ENCODE assay signal across 16 cellular contexts in the genomic region with DNA sequence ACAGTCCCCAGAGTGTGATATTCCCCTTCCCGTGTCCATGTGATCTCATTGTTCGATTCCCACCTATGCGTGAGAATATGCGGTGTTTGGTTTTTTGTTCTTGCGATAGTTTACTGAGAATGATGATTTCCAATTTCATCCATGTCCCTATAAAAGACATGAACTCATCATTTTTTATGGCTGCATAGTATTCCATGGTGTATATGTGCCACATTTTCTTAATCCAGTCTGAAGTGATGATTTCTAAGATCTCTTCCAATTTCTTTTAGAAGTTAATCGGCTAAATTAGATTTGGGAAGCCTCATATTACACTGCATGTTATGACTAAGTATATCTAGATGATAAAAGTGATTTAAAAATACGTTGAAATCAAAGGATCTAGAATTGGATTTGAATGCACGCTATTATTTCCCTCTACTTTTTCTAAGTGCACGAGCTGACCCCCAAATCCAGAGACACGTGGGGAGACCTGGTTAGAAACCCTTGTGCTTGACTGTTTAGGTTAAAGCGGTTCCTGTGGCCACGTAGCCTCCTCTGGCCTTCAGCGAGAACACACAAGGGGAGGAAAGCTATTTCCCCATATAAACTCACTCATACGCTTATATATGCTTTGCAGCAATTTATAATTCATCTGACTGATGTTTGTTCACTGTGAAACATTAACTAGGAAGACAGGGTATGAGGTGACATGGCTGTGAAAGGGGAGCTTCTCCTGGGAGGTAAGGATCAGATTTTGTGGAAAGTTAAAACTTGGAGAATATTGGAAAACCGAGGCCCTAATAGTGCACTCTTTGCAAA.
DNase-seq lines count a peak whose midpoint lies in the region; ATAC-seq and TF ChIP-seq lines count a peak whose summit lies in the region.
"Had no signal": no experiment of that assay in that cellular context is flagged by ENCODE, and none has a peak within 500 bp of the region (broad histone marks: within the 10 kb centered on the region; RNA-seq: fewer than 3 reads in every experiment).

No MANE protein-coding gene starts in this region.

- H3K4me2 ChIP-seq in Loucy (ENCODE audit: low read depth, low read length, poor library complexity, severe bottlenecking) (no peak overlapping the region), neuronal stem cell (ENCODE audit: insufficient read depth, low read length, poor library complexity, severe bottlenecking) (no peak overlapping the region)

- no peak overlapping the region for H3K18ac ChIP-seq in neuronal stem cell (ENCODE audit: low read length)

- H3K4me1 ChIP-seq in Loucy (ENCODE audit: insufficient read depth, low read length, poor library complexity, severe bottlenecking): peaks cover 75% of the 10 kb centered on the region
- H3K4me1 ChIP-seq in neuronal stem cell (ENCODE audit: control insufficient read depth in 2 of 2, insufficient read depth in 1 of 2, low read depth in 1 of 2, low read length in 2 of 2): peaks cover 5 to 10% of the 10 kb centered on the region in 2 donors
- H3K4me1 ChIP-seq: HAP-1 had no signal

- H3K79me2 ChIP-seq in Loucy (ENCODE audit: insufficient read depth, low read length): no peaks in the 10 kb centered on the region; the same call in 1 of the 2 replicates

- TF ChIP-seq CTCF in Loucy (conservative IDR thresholded peaks at IDR 0.05; ENCODE audit: low read length) (no peak), type B pancreatic cell (conservative IDR thresholded peaks at IDR 0.05) (no peak)

- peaks cover 5% of the 10 kb centered on the region for H3K27me3 Mint-ChIP-seq in type B pancreatic cell
- H3K27me3 Mint-ChIP-seq: CD4-positive, alpha-beta T cell had no signal

- H3K27me3 ChIP-seq in Loucy (ENCODE audit: insufficient read depth, low read length, poor library complexity, severe bottlenecking) (no peaks in the 10 kb centered on the region), neuronal stem cell (ENCODE audit: control insufficient read depth in 3 of 3, insufficient read depth in 3 of 3, low read depth in 1 of 3, low read length in 3 of 3) (no peaks in the 10 kb centered on the region)

- ATAC-seq in left colon: peak; percentile 95
- ATAC-seq: GM12878 had no signal

- H4K8ac ChIP-seq in neuronal stem cell (ENCODE audit: low read depth, low read length): no peak overlapping the region

- H2BK120ac ChIP-seq in neuronal stem cell (ENCODE audit: low read depth, low read length): no peak overlapping the region

- intact Hi-C loops in left colon (cut with DNase I, micrococcal nuclease): no loop called here

- no peaks in the 10 kb centered on the region for H3K79me1 ChIP-seq in neuronal stem cell (ENCODE audit: low read depth, low read length)

- H3K36me3 Mint-ChIP-seq in type B pancreatic cell: peaks cover 30% of the 10 kb centered on the region

- H2AFZ ChIP-seq in Loucy (ENCODE audit: low read length) (no peak overlapping the region), neuronal stem cell (ENCODE audit: low read length) (no peak overlapping the region)

- no CpG with 5 or more reads among the region's 15 CpGs for WGBS in neuronal stem cell (ENCODE audit: extremely low coverage in 2 of 2, insufficient read length in 2 of 2, insufficient replicate concordance in 1 of 2), 2 donors

- peak overlapping the region; percentile 72 for H3K9ac ChIP-seq in Loucy (ENCODE audit: low read depth, low read length, poor library complexity, severe bottlenecking)
- no peak overlapping the region for H3K9ac ChIP-seq in neuronal stem cell (ENCODE audit: low read depth, low read length, poor library complexity)

- H2BK12ac ChIP-seq in neuronal stem cell (ENCODE audit: low read length): no peak overlapping the region

- H2BK15ac ChIP-seq in neuronal stem cell (ENCODE audit: low read length): no peak overlapping the region

- no peak overlapping the region for H3K4ac ChIP-seq in neuronal stem cell (ENCODE audit: low read length)

- H3K23ac ChIP-seq in neuronal stem cell (ENCODE audit: low read depth, low read length, poor library complexity): no peak overlapping the region

- H3F3A ChIP-seq in Loucy (ENCODE audit: low read depth): peaks cover 5% of the 10 kb centered on the region; the same call in 1 of the 2 replicates

- H3K14ac ChIP-seq in neuronal stem cell (ENCODE audit: low read length): no peak overlapping the region

- H3K9me3 ChIP-seq in Loucy (ENCODE audit: insufficient read depth, low read depth, low read length) (no peaks in the 10 kb centered on the region), neuronal stem cell (replicated peaks in 1 of 2; ENCODE audit: control insufficient read depth in 2 of 2, insufficient read depth in 1 of 2, low read depth in 1 of 2, low read length in 2 of 2) (peaks cover 0 to 1% of the 10 kb centered on the region in 2 donors)
- H3K9me3 ChIP-seq: HAP-1 had no signal

- no peaks in the 10 kb centered on the region for H3K9me2 ChIP-seq in Loucy (replicated peaks; ENCODE audit: low read depth, low read length)

- H3K4me1 Mint-ChIP-seq in type B pancreatic cell (ENCODE audit: unreplicated experiment): peaks cover 7% of the 10 kb centered on the region

- H2AK5ac ChIP-seq in neuronal stem cell (ENCODE audit: low read depth, low read length): no peak overlapping the region

- peak overlapping the region; percentile 21 for H3K4me3 Mint-ChIP-seq in type B pancreatic cell
- H3K4me3 Mint-ChIP-seq: CD4-positive, alpha-beta T cell had no signal

- H3K27ac Mint-ChIP-seq in type B pancreatic cell: peak overlapping the region; percentile 35
- H3K27ac Mint-ChIP-seq: CD4-positive, alpha-beta T cell had no signal

- no peak overlapping the region for H3K27ac ChIP-seq in neuronal stem cell (replicated peaks; ENCODE audit: low read length)
- H3K27ac ChIP-seq: C4-2B had no signal

- no peaks in the 10 kb centered on the region for H3K9me3 Mint-ChIP-seq in type B pancreatic cell
- H3K9me3 Mint-ChIP-seq: CD4-positive, alpha-beta T cell had no signal

- H2BK5ac ChIP-seq in neuronal stem cell (ENCODE audit: low read length): no peak overlapping the region

- DNase-seq in DMS53 treated with DMSO at 0.1 percent for 48 hours (lab: John Stamatoyannopoulos, UW; ENCODE audit: unreplicated experiment) (peak; percentile 9), left colon (peak in 1 of 2 donors; percentile 14), type B pancreatic cell (ENCODE audit: extremely low spot score, unreplicated experiment) (no peak), neuronal stem cell (ENCODE audit: low spot score) (no peak), NCI-H69 (lab: John Stamatoyannopoulos, UW) (no peak), NCI-H526 treated with DMSO at 0.1 percent for 48 hours (lab: John Stamatoyannopoulos, UW) (no peak)
- DNase-seq: ACHN; AML-193; CD4-positive, alpha-beta T cell; DMS153; DND-41; EL had no signal

- no peaks in the 10 kb centered on the region for H4K20me1 ChIP-seq in Loucy (ENCODE audit: insufficient read depth, low read length, poor library complexity, severe bottlenecking)

- H3K36me3 ChIP-seq in Loucy (ENCODE audit: insufficient read depth, low read length) (no peaks in the 10 kb centered on the region), neuronal stem cell (replicated peaks in 1 of 2; ENCODE audit: control insufficient read depth in 2 of 2, insufficient read depth in 2 of 2, low read length in 2 of 2) (peaks cover 2 to 46% of the 10 kb centered on the region in 2 donors)
- H3K36me3 ChIP-seq: HAP-1 had no signal

- no peak overlapping the region for H4K91ac ChIP-seq in neuronal stem cell (ENCODE audit: low read depth, low read length, poor library complexity)

- H3K4me3 ChIP-seq in Loucy (ENCODE audit: low read length, poor library complexity, severe bottlenecking) (no peak overlapping the region), neuronal stem cell (ENCODE audit: low read length in 2 of 2) (no peak overlapping the region)
- H3K4me3 ChIP-seq: GM12878, HAP-1 had no signal
